Comparison of ENCODE assay signal across 25 cellular contexts in the genomic region with DNA sequence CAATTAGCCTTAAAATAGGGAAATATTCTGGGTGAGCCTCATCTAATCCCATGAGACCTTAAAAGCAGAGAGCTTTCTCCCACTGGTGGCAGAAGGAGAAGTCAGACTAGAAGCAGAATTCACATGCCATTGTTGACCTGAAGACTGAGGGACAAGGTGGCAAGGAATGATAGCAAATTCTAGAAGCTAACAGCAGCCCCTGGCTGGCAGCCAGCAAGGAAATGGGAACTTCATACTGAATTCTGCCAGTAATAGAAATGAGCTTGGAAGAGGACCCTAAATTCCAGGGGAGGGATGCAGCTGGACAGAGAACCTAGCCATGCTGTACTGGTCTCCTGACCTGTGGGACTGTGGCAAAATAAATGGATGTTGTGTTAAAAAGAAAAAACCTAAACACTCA. TPM values are rescaled to one million over a fixed set of nuclear protein-coding genes. Genes with fewer than 3 reads are reported as not detected.
DNase-seq lines count a peak whose midpoint lies in the region; TF ChIP-seq lines count a peak whose summit lies in the region.
"Had no signal": no experiment of that assay in that cellular context is flagged by ENCODE, and none has a peak within 500 bp of the region (broad histone marks: within the 10 kb centered on the region; RNA-seq: fewer than 3 reads in every experiment).

No MANE protein-coding gene starts in this region.

- H3K36me3 ChIP-seq in colonic mucosa: no peaks in the 10 kb centered on the region
- H3K36me3 ChIP-seq: SJSA1 had no signal

- intact Hi-C loops in colonic mucosa (cut with DNase I) (no loop called here), posterior vena cava (cut with DNase I) (loop anchor here in 1 of 2 donors (10.0 kb wide), 2 partner anchors 120 to 310 kb away; no protein-coding TSS in a partner anchor)

- no peak overlapping the region for H3K9ac ChIP-seq in colonic mucosa (ENCODE audit: low read depth in 2 of 2, low read length in 2 of 2)

- DNase-seq in OCI-M1 (lab: John Stamatoyannopoulos, UW) (peak; percentile 68), colonic mucosa (peak; percentile 66), posterior vena cava (ENCODE audit: low spot score) (peak; percentile 45), RKO (ENCODE audit: low spot score) (no peak), GM19238 (ENCODE audit: insufficient read length, low spot score) (no peak), medulla oblongata (ENCODE audit: extremely low spot score) (no peak), coronary artery (ENCODE audit: low spot score) (no peak)
- DNase-seq: C1 segment of cervical spinal cord; CD4-positive, alpha-beta memory T cell; COR-L47; DMS53; Kasumi-1; MV-4-11; NCI-H1105 treated with DMSO at 0.1 percent for 48 hours; NCI-H2029; NCI-H446; NCI-H524 treated with DMSO at 0.1 percent for 48 hours; NCI-H774; PC-3; Right ventricle myocardium superior; RPMI8226 had no signal

- TF ChIP-seq CTCF in colonic mucosa (IDR thresholded peaks at IDR 0.05) (no peak), coronary artery (IDR thresholded peaks at IDR 0.05) (no peak)

- peak overlapping the region; percentile 86 for H3K27ac ChIP-seq in colonic mucosa
- H3K27ac ChIP-seq in coronary artery: no peak overlapping the region
- H3K27ac ChIP-seq: HL-60, SJSA1 had no signal

- H3K27me3 ChIP-seq in colonic mucosa: no peaks in the 10 kb centered on the region
- H3K27me3 ChIP-seq: SJSA1 had no signal

- H3K4me1 ChIP-seq in colonic mucosa: peaks cover 4% of the 10 kb centered on the region

- H3K9me3 ChIP-seq in colonic mucosa: no peaks in the 10 kb centered on the region
- H3K9me3 ChIP-seq: SJSA1 had no signal

- no peak overlapping the region for H3K4me3 ChIP-seq in colonic mucosa
- H3K4me3 ChIP-seq in coronary artery: no peak overlapping the region
- H3K4me3 ChIP-seq: SJSA1 had no signal

RNA-seq across cellular contexts. Expression of a gene that starts 19.5 kb away (rescaled TPM):
- total RNA-seq in colonic mucosa (100 to 1,000 TPM; 244 to 258 TPM), posterior vena cava (1 to 10 TPM; 5.7 to 7.7 TPM)
- total RNA-seq: A673; CD4-positive, alpha-beta memory T cell; H4; SJSA1 had no signal

RNA-seq across cellular contexts. Expression of a gene that starts 49.3 kb away (rescaled TPM):
- total RNA-seq in colonic mucosa: 100 to 1,000 TPM; 309 to 534 TPM
- total RNA-seq in posterior vena cava: 100 to 1,000 TPM; 341 to 448 TPM

Comparison
In these comparisons a context has a peak if more than half of its experiments do, and no peak if none do; other contexts are left out.
1. DNase-seq: peak in OCI-M1 (single experiment), colonic mucosa (single experiment) and posterior vena cava (single experiment); none in RKO (single experiment), GM19238 (single experiment), medulla oblongata (single experiment) and coronary artery (single experiment).
2. RNA of a gene that starts 19.5 kb away (total RNA-seq): 244 to 258 TPM in colonic mucosa; 5.7 to 7.7 TPM in posterior vena cava; every median in the first group is over 10 times any median in the second.